Comparison of ENCODE assay signal across 2 cellular contexts in the genomic region with DNA sequence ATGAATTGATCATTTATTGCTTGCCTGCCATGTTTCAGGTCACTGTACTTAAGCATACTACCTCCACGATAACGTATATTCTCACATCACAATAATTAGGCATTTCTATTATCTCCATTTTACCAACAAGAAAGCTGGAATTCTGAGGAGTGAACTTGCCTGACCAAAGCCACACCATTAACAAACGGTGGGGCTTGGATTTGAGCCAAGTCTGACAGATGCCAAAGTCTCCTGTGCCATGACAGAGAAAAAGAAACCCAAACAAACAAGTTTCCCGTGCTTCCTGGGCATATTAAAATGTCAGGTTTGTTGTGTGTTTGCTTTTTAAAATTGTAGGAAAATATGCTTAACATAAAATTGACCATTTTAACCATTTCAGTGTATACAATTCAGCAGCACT.
TF ChIP-seq lines count a peak whose summit lies in the region.

No MANE protein-coding gene starts in this region.

TF ChIP-seq in A549, 52 proteins besides CTCF, POLR2A, EP300 and RAD21 (continued from another document):
- TF ChIP-seq, protein P1, sequence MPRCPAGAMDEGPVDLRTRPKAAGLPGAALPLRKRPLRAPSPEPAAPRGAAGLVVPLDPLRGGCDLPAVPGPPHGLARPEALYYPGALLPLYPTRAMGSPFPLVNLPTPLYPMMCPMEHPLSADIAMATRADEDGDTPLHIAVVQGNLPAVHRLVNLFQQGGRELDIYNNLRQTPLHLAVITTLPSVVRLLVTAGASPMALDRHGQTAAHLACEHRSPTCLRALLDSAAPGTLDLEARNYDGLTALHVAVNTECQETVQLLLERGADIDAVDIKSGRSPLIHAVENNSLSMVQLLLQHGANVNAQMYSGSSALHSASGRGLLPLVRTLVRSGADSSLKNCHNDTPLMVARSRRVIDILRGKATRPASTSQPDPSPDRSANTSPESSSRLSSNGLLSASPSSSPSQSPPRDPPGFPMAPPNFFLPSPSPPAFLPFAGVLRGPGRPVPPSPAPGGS (IDR thresholded peaks at IDR 0.05): no peak
- TF ChIP-seq JUN (IDR thresholded peaks at IDR 0.05): no peak
- no peak for TF ChIP-seq RCOR1 (IDR thresholded peaks at IDR 0.05; ENCODE audit: low read depth, low read length)
- TF ChIP-seq, protein P2, sequence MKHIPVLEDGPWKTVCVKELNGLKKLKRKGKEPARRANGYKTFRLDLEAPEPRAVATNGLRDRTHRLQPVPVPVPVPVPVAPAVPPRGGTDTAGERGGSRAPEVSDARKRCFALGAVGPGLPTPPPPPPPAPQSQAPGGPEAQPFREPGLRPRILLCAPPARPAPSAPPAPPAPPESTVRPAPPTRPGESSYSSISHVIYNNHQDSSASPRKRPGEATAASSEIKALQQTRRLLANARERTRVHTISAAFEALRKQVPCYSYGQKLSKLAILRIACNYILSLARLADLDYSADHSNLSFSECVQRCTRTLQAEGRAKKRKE (CRISPR knock-in tag; IDR thresholded peaks at IDR 0.05; ENCODE audit: low read depth): no peak
- TF ChIP-seq, protein P3, sequence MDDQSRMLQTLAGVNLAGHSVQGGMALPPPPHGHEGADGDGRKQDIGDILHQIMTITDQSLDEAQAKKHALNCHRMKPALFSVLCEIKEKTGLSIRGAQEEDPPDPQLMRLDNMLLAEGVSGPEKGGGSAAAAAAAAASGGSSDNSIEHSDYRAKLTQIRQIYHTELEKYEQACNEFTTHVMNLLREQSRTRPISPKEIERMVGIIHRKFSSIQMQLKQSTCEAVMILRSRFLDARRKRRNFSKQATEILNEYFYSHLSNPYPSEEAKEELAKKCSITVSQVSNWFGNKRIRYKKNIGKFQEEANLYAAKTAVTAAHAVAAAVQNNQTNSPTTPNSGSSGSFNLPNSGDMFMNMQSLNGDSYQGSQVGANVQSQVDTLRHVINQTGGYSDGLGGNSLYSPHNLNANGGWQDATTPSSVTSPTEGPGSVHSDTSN (IDR thresholded peaks at IDR 0.05): no peak
- TF ChIP-seq ZSCAN20 (CRISPR knock-in tag; IDR thresholded peaks at IDR 0.05): no peak
- no peak for TF ChIP-seq HOXB5 (CRISPR knock-in tag; IDR thresholded peaks at IDR 0.05)
- no peak for TF ChIP-seq MAZ (IDR thresholded peaks at IDR 0.05; ENCODE audit: borderline replicate concordance, low read depth, low read length)
- no peak for TF ChIP-seq GATA3 (IDR thresholded peaks at IDR 0.05; ENCODE audit: borderline replicate concordance)
- TF ChIP-seq CBX2 (IDR thresholded peaks at IDR 0.05; ENCODE audit: borderline replicate concordance, low read depth): no peak
- TF ChIP-seq, protein P4, sequence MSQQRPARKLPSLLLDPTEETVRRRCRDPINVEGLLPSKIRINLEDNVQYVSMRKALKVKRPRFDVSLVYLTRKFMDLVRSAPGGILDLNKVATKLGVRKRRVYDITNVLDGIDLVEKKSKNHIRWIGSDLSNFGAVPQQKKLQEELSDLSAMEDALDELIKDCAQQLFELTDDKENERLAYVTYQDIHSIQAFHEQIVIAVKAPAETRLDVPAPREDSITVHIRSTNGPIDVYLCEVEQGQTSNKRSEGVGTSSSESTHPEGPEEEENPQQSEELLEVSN (IDR thresholded peaks at IDR 0.05; ENCODE audit: borderline replicate concordance, low read depth): no peak
- TF ChIP-seq CHD4 (IDR thresholded peaks at IDR 0.05; ENCODE audit: borderline replicate concordance): no peak
- no peak for TF ChIP-seq FOXS1 (CRISPR knock-in tag; IDR thresholded peaks at IDR 0.05)
- no peak for TF ChIP-seq MAFK (IDR thresholded peaks at IDR 0.05; ENCODE audit: partially characterized antibody)
- TF ChIP-seq ZFP36 (IDR thresholded peaks at IDR 0.05; ENCODE audit: borderline replicate concordance, partially characterized antibody): no peak
- TF ChIP-seq NFE2L2 (conservative IDR thresholded peaks at IDR 0.05; ENCODE audit: low read length): no peak

TF ChIP-seq in WTC11, 78 proteins besides CTCF, POLR2A, EP300 and RAD21 (continued from another document):
- TF ChIP-seq, protein P5, sequence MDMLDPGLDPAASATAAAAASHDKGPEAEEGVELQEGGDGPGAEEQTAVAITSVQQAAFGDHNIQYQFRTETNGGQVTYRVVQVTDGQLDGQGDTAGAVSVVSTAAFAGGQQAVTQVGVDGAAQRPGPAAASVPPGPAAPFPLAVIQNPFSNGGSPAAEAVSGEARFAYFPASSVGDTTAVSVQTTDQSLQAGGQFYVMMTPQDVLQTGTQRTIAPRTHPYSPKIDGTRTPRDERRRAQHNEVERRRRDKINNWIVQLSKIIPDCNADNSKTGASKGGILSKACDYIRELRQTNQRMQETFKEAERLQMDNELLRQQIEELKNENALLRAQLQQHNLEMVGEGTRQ (CRISPR knock-in tag; IDR thresholded peaks at IDR 0.05): no peak
- no peak for TF ChIP-seq JAZF1 (CRISPR knock-in tag; IDR thresholded peaks at IDR 0.05)
- no peak for TF ChIP-seq PRRX2 (CRISPR knock-in tag; IDR thresholded peaks at IDR 0.05)
- no peak for TF ChIP-seq ZBTB21 (CRISPR knock-in tag; IDR thresholded peaks at IDR 0.05; ENCODE audit: borderline replicate concordance)
- TF ChIP-seq ZNF423 (CRISPR knock-in tag; IDR thresholded peaks at IDR 0.05): no peak
- TF ChIP-seq ZNF396 (CRISPR knock-in tag; IDR thresholded peaks at IDR 0.05; ENCODE audit: borderline replicate concordance): no peak
- no peak for TF ChIP-seq FOXK1 (CRISPR knock-in tag; IDR thresholded peaks at IDR 0.05)
- no peak for TF ChIP-seq ETV6 (CRISPR knock-in tag; IDR thresholded peaks at IDR 0.05)
- TF ChIP-seq, protein P6, sequence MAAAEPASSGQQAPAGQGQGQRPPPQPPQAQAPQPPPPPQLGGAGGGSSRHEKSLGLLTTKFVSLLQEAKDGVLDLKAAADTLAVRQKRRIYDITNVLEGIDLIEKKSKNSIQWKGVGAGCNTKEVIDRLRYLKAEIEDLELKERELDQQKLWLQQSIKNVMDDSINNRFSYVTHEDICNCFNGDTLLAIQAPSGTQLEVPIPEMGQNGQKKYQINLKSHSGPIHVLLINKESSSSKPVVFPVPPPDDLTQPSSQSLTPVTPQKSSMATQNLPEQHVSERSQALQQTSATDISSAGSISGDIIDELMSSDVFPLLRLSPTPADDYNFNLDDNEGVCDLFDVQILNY (CRISPR knock-in tag; IDR thresholded peaks at IDR 0.05): no peak
